8 cellular contexts compared by ENCODE assay signal in the genomic region with DNA sequence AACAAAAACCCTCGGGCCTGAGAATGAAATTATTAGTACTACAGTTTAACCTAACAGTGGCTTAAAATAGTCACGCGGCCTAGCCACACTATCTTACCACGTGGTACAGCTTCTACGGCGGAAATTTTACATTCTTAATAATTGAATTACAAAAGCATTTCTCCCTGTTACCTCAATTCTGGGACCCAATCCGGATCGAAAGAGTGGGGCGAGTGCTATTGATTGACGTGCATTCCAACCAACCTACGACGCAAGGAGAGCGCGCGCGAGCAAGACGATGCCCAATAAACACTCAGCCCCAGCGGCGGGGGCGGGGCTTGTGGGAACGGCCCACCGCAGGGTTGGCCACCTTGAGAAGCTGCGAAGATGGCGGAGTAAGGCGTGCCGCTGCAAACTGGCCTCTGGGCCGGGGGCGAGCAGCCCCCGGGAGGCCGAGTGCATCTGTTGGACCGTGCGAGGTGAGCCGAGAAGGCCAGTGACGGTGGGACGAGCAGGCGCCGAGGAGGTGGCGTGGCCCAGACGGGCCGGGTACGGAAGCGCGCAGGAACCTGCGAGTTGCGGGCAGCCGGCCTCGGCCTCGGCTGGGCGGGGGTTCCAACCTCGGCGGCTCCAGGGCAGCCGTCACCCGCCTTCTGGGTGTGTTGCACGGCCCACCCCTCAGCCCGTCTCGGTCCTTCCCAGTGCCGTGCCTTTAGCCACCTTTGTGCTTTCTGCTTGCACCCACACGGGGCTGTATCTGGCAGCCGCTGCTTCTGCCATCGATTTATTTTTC. TPM values are rescaled to one million over a fixed set of nuclear protein-coding genes. Genes with fewer than 3 reads are reported as not detected.
A peak's percentile ranks its signal among the peaks of the same experiment; 100 is the strongest.
DNase-seq lines count a peak whose midpoint lies in the region; ATAC-seq and TF ChIP-seq lines count a peak whose summit lies in the region.

No MANE protein-coding gene starts in this region.

- peaks cover 34% of the 10 kb centered on the region for H3K36me3 Mint-ChIP-seq in CD4-positive, CD25-positive, alpha-beta regulatory T cell

- no peaks in the 10 kb centered on the region for H3K9me3 ChIP-seq in CD4-positive, CD25-positive, alpha-beta regulatory T cell (ENCODE audit: control insufficient read depth in 2 of 2, low read length in 2 of 2)
- H3K9me3 ChIP-seq in liver (ENCODE audit: control insufficient read depth in 4 of 4, low read length in 3 of 4), result no peaks in the 10 kb centered on the region

- intact Hi-C loops in dorsolateral prefrontal cortex (cut with DNase I), result loop anchor here (2.0 to 10.0 kb wide), 3 partner anchors 53 to 529 kb away; a partner anchor contains a TSS

- peak overlapping the region; percentile 99 for H3K27ac Mint-ChIP-seq in CD4-positive, CD25-positive, alpha-beta regulatory T cell

- H3K4me3 Mint-ChIP-seq in CD4-positive, CD25-positive, alpha-beta regulatory T cell, result peak overlapping the region; percentile 87 to 97 (median 96)

- peak; percentile 95 to 96 for ATAC-seq in CD4-positive, CD25-positive, alpha-beta regulatory T cell (ENCODE audit: low read depth in 2 of 2)
- peak; percentile 93 for ATAC-seq in GM19438 (IDR thresholded peaks at IDR 0.05; ENCODE audit: low read depth, unreplicated experiment)
- peak; percentile 90 for ATAC-seq in HG03571 (IDR thresholded peaks at IDR 0.05; ENCODE audit: unreplicated experiment)

- peak; percentile 96 to 100 (median 98) for DNase-seq in CD4-positive, CD25-positive, alpha-beta regulatory T cell
- DNase-seq in NCI-H774 (lab: John Stamatoyannopoulos, UW), result peak; percentile 98
- DNase-seq in activated CD4-positive, alpha-beta T cell treated with anti-CD3 and anti-CD28 coated beads, Interleukin-2, amount 50 U/mL, for 48 hours, result peak; percentile 97 to 98
- peak; percentile 95 to 98 (median 97) for DNase-seq in dorsolateral prefrontal cortex
- DNase-seq in stimulated activated CD4-positive, alpha-beta T cell treated with anti-CD3 and anti-CD28 coated beads, Interleukin-4, amount 100 ng/mL, for 1 hour, result peak; percentile 98

- H3K27me3 ChIP-seq in CD4-positive, CD25-positive, alpha-beta regulatory T cell (ENCODE audit: control insufficient read depth, insufficient read depth, low read length), result no peaks in the 10 kb centered on the region
- H3K27me3 ChIP-seq in dorsolateral prefrontal cortex, result no peaks in the 10 kb centered on the region
- H3K27me3 ChIP-seq in liver (ENCODE audit: control insufficient read depth in 4 of 4, insufficient read depth in 4 of 4, low read length in 3 of 4), result no peaks in the 10 kb centered on the region

- peaks cover 10 to 56% (median 40%) of the 10 kb centered on the region in 4 donors for H3K4me1 Mint-ChIP-seq in CD4-positive, CD25-positive, alpha-beta regulatory T cell

- H3K9me3 Mint-ChIP-seq in CD4-positive, CD25-positive, alpha-beta regulatory T cell, result no peaks in the 10 kb centered on the region

- peaks cover 5% of the 10 kb centered on the region for H3K27me3 Mint-ChIP-seq in CD4-positive, CD25-positive, alpha-beta regulatory T cell

- TF ChIP-seq CTCF in dorsolateral prefrontal cortex (IDR thresholded peaks at IDR 0.05 in 54 of 56, conservative IDR thresholded peaks at IDR 0.05 in 2 of 56; ENCODE audit: low read depth in 1 of 56, partially characterized antibody in 56 of 56) (peak in 12 of 56 donors; percentile 7 to 41 (median 22)), liver (IDR thresholded peaks at IDR 0.05; ENCODE audit: low read depth, low read length, missing input control) (no peak)

- peak overlapping the region; percentile 95 for H3K4me3 ChIP-seq in CD4-positive, CD25-positive, alpha-beta regulatory T cell (ENCODE audit: low read depth, low read length)
- H3K4me3 ChIP-seq in dorsolateral prefrontal cortex, result peak overlapping the region; percentile 66 to 100 (median 95)
- peak overlapping the region; percentile 82 to 99 (median 94) for H3K4me3 ChIP-seq in liver (ENCODE audit: low read depth in 1 of 3, low read length in 3 of 3)

- peaks cover 54% of the 10 kb centered on the region for H3K4me1 ChIP-seq in CD4-positive, CD25-positive, alpha-beta regulatory T cell (ENCODE audit: control insufficient read depth, insufficient read depth, low read length, poor library complexity, severe bottlenecking)
- H3K4me1 ChIP-seq in liver (ENCODE audit: control insufficient read depth in 4 of 4, insufficient read depth in 4 of 4, low read length in 3 of 4), result peaks cover 8 to 23% (median 15%) of the 10 kb centered on the region in 4 donors

- TF ChIP-seq RAD21 in liver (IDR thresholded peaks at IDR 0.05), result peak in 1 of 2 donors; percentile 19

- H3K27ac ChIP-seq in CD4-positive, CD25-positive, alpha-beta regulatory T cell (ENCODE audit: insufficient read depth, low read length, poor library complexity, severe bottlenecking), result peak overlapping the region; percentile 92
- H3K27ac ChIP-seq in dorsolateral prefrontal cortex (peak overlapping the region; percentile 26 to 97 (median 88)), liver (ENCODE audit: low read depth in 1 of 2, low read length in 2 of 2) (peak overlapping the region; percentile 90 to 93)

- peak overlapping the region; percentile 89 to 95 for H3K9ac ChIP-seq in liver (ENCODE audit: low read depth in 1 of 2, low read length in 2 of 2)

- WGBS in liver, result under 1% methylated on average over 60 of the region's 60 CpGs

- H3K36me3 ChIP-seq in CD4-positive, CD25-positive, alpha-beta regulatory T cell (ENCODE audit: control insufficient read depth, insufficient read depth, low read length), result peaks cover 34% of the 10 kb centered on the region
- H3K36me3 ChIP-seq in liver (ENCODE audit: control insufficient read depth in 4 of 4, insufficient read depth in 3 of 4, low read depth in 1 of 4, low read length in 3 of 4), result peaks cover 7 to 29% (median 24%) of the 10 kb centered on the region in 4 donors

TF ChIP-seq in liver, 16 proteins besides CTCF, POLR2A, EP300 and RAD21 (continues in another document):
- TF ChIP-seq FOXA1 (IDR thresholded peaks at IDR 0.05) (no peak), JUND (IDR thresholded peaks at IDR 0.05) (peak in 1 of 2 donors; percentile 17), EGR1 (IDR thresholded peaks at IDR 0.05; ENCODE audit: low read depth in 2 of 2) (peak in 1 of 2 donors; percentile 39), HNF4G (IDR thresholded peaks at IDR 0.05) (no peak), HNF4A (conservative IDR thresholded peaks at IDR 0.05) (peak in 1 of 2 donors; percentile 10), RXRA (IDR thresholded peaks at IDR 0.05) (peak; percentile 63 to 73), TAF1 (conservative IDR thresholded peaks at IDR 0.05) (no peak)
- TF ChIP-seq, protein P1, sequence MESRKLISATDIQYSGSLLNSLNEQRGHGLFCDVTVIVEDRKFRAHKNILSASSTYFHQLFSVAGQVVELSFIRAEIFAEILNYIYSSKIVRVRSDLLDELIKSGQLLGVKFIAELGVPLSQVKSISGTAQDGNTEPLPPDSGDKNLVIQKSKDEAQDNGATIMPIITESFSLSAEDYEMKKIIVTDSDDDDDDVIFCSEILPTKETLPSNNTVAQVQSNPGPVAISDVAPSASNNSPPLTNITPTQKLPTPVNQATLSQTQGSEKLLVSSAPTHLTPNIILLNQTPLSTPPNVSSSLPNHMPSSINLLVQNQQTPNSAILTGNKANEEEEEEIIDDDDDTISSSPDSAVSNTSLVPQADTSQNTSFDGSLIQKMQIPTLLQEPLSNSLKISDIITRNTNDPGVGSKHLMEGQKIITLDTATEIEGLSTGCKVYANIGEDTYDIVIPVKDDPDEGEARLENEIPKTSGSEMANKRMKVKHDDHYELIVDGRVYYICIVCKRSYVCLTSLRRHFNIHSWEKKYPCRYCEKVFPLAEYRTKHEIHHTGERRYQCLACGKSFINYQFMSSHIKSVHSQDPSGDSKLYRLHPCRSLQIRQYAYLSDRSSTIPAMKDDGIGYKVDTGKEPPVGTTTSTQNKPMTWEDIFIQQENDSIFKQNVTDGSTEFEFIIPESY (IDR thresholded peaks at IDR 0.05), result peak; percentile 47
- TF ChIP-seq, protein P2, sequence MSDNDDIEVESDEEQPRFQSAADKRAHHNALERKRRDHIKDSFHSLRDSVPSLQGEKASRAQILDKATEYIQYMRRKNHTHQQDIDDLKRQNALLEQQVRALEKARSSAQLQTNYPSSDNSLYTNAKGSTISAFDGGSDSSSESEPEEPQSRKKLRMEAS (IDR thresholded peaks at IDR 0.05), result peak; percentile 34

RNA-seq across cellular contexts. Expression of a gene that starts 48.6 kb away (rescaled TPM):
- 0.96 TPM for total RNA-seq in CD4-positive, CD25-positive, alpha-beta regulatory T cell
- 1 to 10 TPM in 3 of 4 donors, under 1 TPM in 1; 0.94 to 5.0 (median 2.7) TPM for polyA plus RNA-seq in CD4-positive, CD25-positive, alpha-beta regulatory T cell
- total RNA-seq in dorsolateral prefrontal cortex (1 to 10 TPM in 15 of 120 experiments, under 1 TPM in 48, not detected in 57; 0.32 to 2.6 (median 0.63) TPM), liver (10 to 100 TPM in 1 of 2 donors, under 1 TPM in 1; 0.17 to 11.8 TPM)
- 1 to 10 TPM in 1 of 2 donors, under 1 TPM in 1; 0.65 to 1.6 TPM for polyA plus RNA-seq in liver

RNA-seq across cellular contexts. Expression of a gene that starts 48.8 kb away (rescaled TPM):
- total RNA-seq in CD4-positive, CD25-positive, alpha-beta regulatory T cell, result 24.4 TPM
- 10 to 100 TPM in 3 of 4 donors, 1 to 10 TPM in 1; 9.9 to 30.8 (median 15.6) TPM for polyA plus RNA-seq in CD4-positive, CD25-positive, alpha-beta regulatory T cell
- 1 to 10 TPM in 80 of 120 experiments, under 1 TPM in 26, not detected in 14; 0.28 to 5.9 (median 1.8) TPM for total RNA-seq in dorsolateral prefrontal cortex
- total RNA-seq in liver, result 100 to 1,000 TPM in 1 of 2 donors, 1 to 10 TPM in 1; 7.4 to 149 TPM
- 1 to 10 TPM; 4.6 to 9.2 TPM for polyA plus RNA-seq in liver

RNA-seq across cellular contexts. Expression of a gene that starts 52.8 kb away (rescaled TPM):
- 34.7 TPM for total RNA-seq in CD4-positive, CD25-positive, alpha-beta regulatory T cell
- polyA plus RNA-seq in CD4-positive, CD25-positive, alpha-beta regulatory T cell, result 10 to 100 TPM; 17.9 to 23.5 (median 19.3) TPM
- 100 to 1,000 TPM in 52 of 120 experiments, 10 to 100 TPM in 68; 57.8 to 139 (median 95.3) TPM for total RNA-seq in dorsolateral prefrontal cortex
- 100 to 1,000 TPM; 103 to 131 TPM for total RNA-seq in liver
- polyA plus RNA-seq in liver, result 100 to 1,000 TPM in 1 of 2 donors, 10 to 100 TPM in 1; 87.4 to 162 TPM

RNA-seq across cellular contexts. Expression of a gene that starts 53.3 kb away (rescaled TPM):
- not detected for total RNA-seq in CD4-positive, CD25-positive, alpha-beta regulatory T cell
- not detected for polyA plus RNA-seq in CD4-positive, CD25-positive, alpha-beta regulatory T cell
- total RNA-seq in dorsolateral prefrontal cortex, result 1 to 10 TPM in 9 of 120 experiments, under 1 TPM in 64, not detected in 47; 0.16 to 1.6 (median 0.41) TPM
- total RNA-seq in liver, result not detected
- not detected for polyA plus RNA-seq in liver

Comparison
In these comparisons a context has a peak if more than half of its experiments do, and no peak if none do; other contexts are left out.
1. Peak in every context shown above with its lines: DNase-seq, ATAC-seq, H3K4me3 ChIP-seq and H3K27ac ChIP-seq.